Comparison of ENCODE assay signal across 9 cellular contexts in genomic region chr17:72614871-72615626, GRCh38.
A peak's percentile ranks its signal among the peaks of the same experiment; 100 is the strongest.
DNase-seq lines count a peak whose midpoint lies in the region; ATAC-seq, FAIRE-seq and TF ChIP-seq lines count a peak whose summit lies in the region.
"Had no signal": no experiment of that assay in that cellular context is flagged by ENCODE, and none has a peak within 500 bp of the region (broad histone marks: within the 10 kb centered on the region; RNA-seq: fewer than 3 reads in every experiment).

No MANE protein-coding gene starts in this region.

- H3K4me1 Mint-ChIP-seq in brain, result peaks cover 54% of the 10 kb centered on the region

- CTCF ChIA-PET in HepG2 (lab: Yijun Ruan, JAX; ENCODE audit: low intra/inter-chr PET ratio, low total read pairs), result no interaction called here

- H3K4me3 Mint-ChIP-seq in brain, result peak overlapping the region; percentile 38 to 65 (median 51)

- TF ChIP-seq RAD21 in HepG2 (CRISPR knock-in tag; IDR thresholded peaks at IDR 0.05), result peak; percentile 5; the same call in 1 of the 2 replicates

- H3K9me3 Mint-ChIP-seq in brain, result peaks cover 0 to 4% (median 0%) of the 10 kb centered on the region in 5 experiments

- no peaks in the 10 kb centered on the region for H3K36me3 Mint-ChIP-seq in brain

- no peaks in the 10 kb centered on the region for H3K36me3 ChIP-seq in HepG2 (replicated peaks in 1 of 2; ENCODE audit: control insufficient read depth in 1 of 2, insufficient read depth in 2 of 2, low read length in 2 of 2)
- H3K36me3 ChIP-seq: BLaER1 treated with 17β-estradiol and CSF1 and Interleukin-3, amounts not matched to agents 10 nM and 100 nM had no signal

- H2AFZ ChIP-seq in HepG2 (ENCODE audit: low read length), result no peak overlapping the region

- 2% methylated on average over 20 of the region's 20 CpGs for WGBS in HepG2 (ENCODE audit: low lambda C conversion rate)

- H3K27me3 Mint-ChIP-seq in brain, result no peaks in the 10 kb centered on the region

- H3K9ac ChIP-seq in HepG2 (ENCODE audit: insufficient read depth, low read depth, low read length), result peak overlapping the region; percentile 68
- H3K9ac ChIP-seq: BLaER1 treated with 17β-estradiol and CSF1 and Interleukin-3, amounts not matched to agents 10 nM and 100 nM had no signal

- peak overlapping the region; percentile 38 to 54 (median 39); a peak in 5 of 6 replicates for H3K4me3 ChIP-seq in HepG2 (replicated peaks in 1 of 3; ENCODE audit: insufficient read depth in 1 of 3, low read depth in 2 of 3, low read length in 3 of 3)
- H3K4me3 ChIP-seq: BLaER1 treated with 17β-estradiol and CSF1 and Interleukin-3, amounts not matched to agents 10 nM and 100 nM had no signal

- POLR2A ChIA-PET in HepG2 (lab: Yijun Ruan, JAX), result interaction anchor here (1.0 to 4.2 kb wide), 13 partner anchors 8 to 70 kb away, joined by 3 to 48 read pairs (median 6); no protein-coding TSS in a partner anchor

- intact Hi-C loops in HepG2 (cut with micrococcal nuclease; ENCODE audit: unreplicated experiment), result loop anchor here (1.0 to 2.0 kb wide), 3 partner anchors 11 to 23 kb away; no protein-coding TSS in a partner anchor

- DNase-seq in A172 (ENCODE audit: low spot score) (peak; percentile 72), HepG2 (ENCODE audit: low spot score) (peak; percentile 98), SKM-1 (lab: John Stamatoyannopoulos, UW; ENCODE audit: unreplicated experiment) (no peak)
- DNase-seq in stimulated activated CD8-positive, alpha-beta memory T cell treated with anti-CD3 and anti-CD28 coated beads, Interleukin-4, amount 100 ng/mL, for 48 hours, result no peak

- peak; percentile 45 to 64; a peak in 3 of 4 replicates for TF ChIP-seq EP300 in HepG2 (IDR thresholded peaks at IDR 0.05; ENCODE audit: low read depth in 2 of 2, low read length in 2 of 2)
- no peak; the same call in 1 of the 2 replicates for TF ChIP-seq EP300 in HepG2 (CRISPR knock-in tag; IDR thresholded peaks at IDR 0.05; ENCODE audit: borderline replicate concordance)

- in situ Hi-C loops in HepG2 (cut with HindIII; ENCODE audit: extremely low pct_ligation_motif_present, low pct_unique_long_range_greater_than_20kb), result no loop called here

- H3K79me2 ChIP-seq in HepG2 (ENCODE audit: insufficient read depth, low read length), result no peaks in the 10 kb centered on the region

- no peaks in the 10 kb centered on the region for H3K27me3 ChIP-seq in HepG2 (ENCODE audit: control insufficient read depth in 1 of 2, insufficient read depth in 2 of 2, low read length in 2 of 2)
- H3K27me3 ChIP-seq: BLaER1 treated with 17β-estradiol and CSF1 and Interleukin-3, amounts not matched to agents 10 nM and 100 nM had no signal

- peak overlapping the region; percentile 65 for H3K27ac ChIP-seq in HepG2 (ENCODE audit: extremely low read length, insufficient read depth, low read length)
- H3K27ac ChIP-seq: BLaER1 treated with 17β-estradiol and CSF1 and Interleukin-3, amounts not matched to agents 10 nM and 100 nM had no signal

- H3K4me1 ChIP-seq in HepG2 (ENCODE audit: insufficient read depth, low read length), result peaks cover 73% of the 10 kb centered on the region

- TF ChIP-seq POLR2A in HepG2 (IDR thresholded peaks at IDR 0.05; ENCODE audit: insufficient read depth in 1 of 2, low read depth in 2 of 2, low read length in 2 of 2), result no peak

- no peak for TF ChIP-seq CTCF in brain (conservative IDR thresholded peaks at IDR 0.05)
- TF ChIP-seq CTCF in HepG2 (CRISPR knock-in tag; IDR thresholded peaks at IDR 0.05), result no peak

- H4K20me1 ChIP-seq in HepG2 (ENCODE audit: insufficient read depth, low read length), result no peaks in the 10 kb centered on the region
- H4K20me1 ChIP-seq: BLaER1 treated with 17β-estradiol and CSF1 and Interleukin-3, amounts not matched to agents 10 nM and 100 nM had no signal

- H3K4me2 ChIP-seq in HepG2 (ENCODE audit: low read depth, low read length), result peak overlapping the region; percentile 86

- peak; percentile 54 for ATAC-seq in HG02623 (IDR thresholded peaks at IDR 0.05; ENCODE audit: unreplicated experiment)
- ATAC-seq in HepG2, result peak; percentile 90
- no peak for ATAC-seq in esophagus mucosa
- no peak for ATAC-seq in activated CD4-positive, CD25-positive, alpha-beta regulatory T cell treated with anti-CD3 and anti-CD28 coated beads, Interleukin-2, amount 50 U/mL, for 24 hours

- peak; percentile 96 for FAIRE-seq in HepG2 (lab: Jason Lieb, UNC)

- no TSS peak for BruUV-seq in HepG2 (replicated peaks; lab: Mats Ljungman, UMichigan)

- H3K9me3 ChIP-seq in HepG2 (ENCODE audit: low read length), result no peaks in the 10 kb centered on the region

- H3K27ac Mint-ChIP-seq in brain, result peak overlapping the region; percentile 13 to 93 (median 22)

TF ChIP-seq in HepG2, 621 proteins besides CTCF, POLR2A, EP300 and RAD21 (continues in another document):
- TF ChIP-seq ZNF609 (CRISPR knock-in tag; IDR thresholded peaks at IDR 0.05; ENCODE audit: borderline replicate concordance) (0 out of 2 replicates have a peak, but pooled peaks have one; percentile 9), ZMAT3 (CRISPR knock-in tag; conservative IDR thresholded peaks at IDR 0.05) (0 out of 2 replicates have a peak, but pooled peaks have one; percentile 42), GABPB1 (CRISPR knock-in tag; IDR thresholded peaks at IDR 0.05) (0 out of 2 replicates have a peak, but pooled peaks have one; percentile 11), DRAP1 (CRISPR knock-in tag; IDR thresholded peaks at IDR 0.05) (no peak), KMT2A (CRISPR knock-in tag; IDR thresholded peaks at IDR 0.05) (no peak), FOXP4 (CRISPR knock-in tag; IDR thresholded peaks at IDR 0.05) (peak; percentile 53; the same call in 1 of the 2 replicates), ZNF441 (CRISPR knock-in tag; IDR thresholded peaks at IDR 0.05; ENCODE audit: borderline replicate concordance) (peak; percentile 34; the same call in 1 of the 2 replicates), PATZ1 (CRISPR knock-in tag; IDR thresholded peaks at IDR 0.05) (peak; percentile 81)

Comparison
In these comparisons a context has a peak if more than half of its experiments do, and no peak if none do; other contexts are left out.
1. DNase-seq: peak in A172 (single experiment) and HepG2 (single experiment); none in stimulated activated CD8-positive, alpha-beta memory T cell treated with anti-CD3 and anti-CD28 coated beads, Interleukin-4, amount 100 ng/mL, for 48 hours (single experiment) and SKM-1 (single experiment).
2. ATAC-seq: peak in HG02623 (single experiment) and HepG2 (single experiment); none in esophagus mucosa (single experiment) and activated CD4-positive, CD25-positive, alpha-beta regulatory T cell treated with anti-CD3 and anti-CD28 coated beads, Interleukin-2, amount 50 U/mL, for 24 hours (0 of 2).